ENCODE assay signal across 8 cellular contexts in the genomic region with DNA sequence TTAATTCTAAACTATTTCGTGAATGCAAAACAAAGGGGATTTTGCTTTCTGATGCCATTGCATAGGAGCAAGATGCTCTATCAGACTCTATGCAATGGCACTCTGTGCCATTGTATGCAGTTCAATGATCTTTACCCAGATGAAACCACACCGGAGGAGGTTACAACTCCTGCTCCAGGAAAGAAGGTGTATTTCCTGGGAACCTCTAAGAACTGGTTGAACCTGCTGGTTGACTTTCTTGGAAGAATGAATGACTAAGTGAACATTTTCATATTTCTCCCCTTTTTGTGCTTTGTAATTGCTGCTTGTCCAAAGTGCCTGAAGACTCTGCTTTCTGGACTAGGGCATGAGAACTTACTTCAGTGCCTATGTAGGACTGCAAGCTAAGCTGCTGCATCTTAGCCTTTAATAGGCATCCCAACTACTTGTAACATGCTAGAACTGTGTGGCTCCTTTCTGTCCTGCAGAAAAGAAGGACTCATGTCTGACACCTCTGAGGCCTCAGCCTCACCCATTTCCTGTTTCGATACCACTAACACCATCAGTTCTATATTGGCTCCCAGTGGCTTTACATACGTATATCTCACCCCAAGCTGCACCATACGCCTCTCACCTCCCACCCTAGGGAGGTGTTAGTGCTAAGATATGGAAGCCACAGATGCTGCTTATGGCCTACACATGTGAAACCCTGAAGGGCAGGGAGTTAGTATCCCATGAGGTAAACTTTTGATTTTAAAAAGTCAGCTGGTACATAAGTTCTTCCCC.
A peak's percentile ranks its signal among the peaks of the same experiment; 100 is the strongest.
DNase-seq lines count a peak whose midpoint lies in the region; ATAC-seq, FAIRE-seq and TF ChIP-seq lines count a peak whose summit lies in the region.

No MANE protein-coding gene starts in this region.

- no peaks in the 10 kb centered on the region for H3K27me3 Mint-ChIP-seq in dendritic cell treated with granulocyte-macrophage colony-stimulating factor and Interleukin-4, amounts not matched to agents 40 ng/mL and 50 ng/mL, for 4 days
- no peaks in the 10 kb centered on the region for H3K27me3 Mint-ChIP-seq in WTC11 (ENCODE audit: low read depth)

- peak; percentile 14 for DNase-seq in GM12891 (ENCODE audit: insufficient read length, low spot score)
- DNase-seq in SHP77 (lab: John Stamatoyannopoulos, UW) = no peak
- DNase-seq in WTC11 (ENCODE audit: low spot score) = no peak
- no peak for DNase-seq in 8988T
- DNase-seq in COLO668 (lab: John Stamatoyannopoulos, UW; ENCODE audit: unreplicated experiment) = no peak

- no peak overlapping the region for H3K27ac Mint-ChIP-seq in dendritic cell treated with granulocyte-macrophage colony-stimulating factor and Interleukin-4, amounts not matched to agents 40 ng/mL and 50 ng/mL, for 4 days
- no peak overlapping the region for H3K27ac Mint-ChIP-seq in WTC11

- no peak for TF ChIP-seq POLR2A in GM12891 (IDR thresholded peaks at IDR 0.05; ENCODE audit: low read depth, low read length)

- peak overlapping the region; percentile 9 for H3K4me3 Mint-ChIP-seq in dendritic cell treated with granulocyte-macrophage colony-stimulating factor and Interleukin-4, amounts not matched to agents 40 ng/mL and 50 ng/mL, for 4 days
- H3K4me3 Mint-ChIP-seq in WTC11 = no peak overlapping the region

- intact Hi-C loops in dendritic cell treated with granulocyte-macrophage colony-stimulating factor and Interleukin-4, amounts not matched to agents 40 ng/mL and 50 ng/mL, for 4 days (cut with micrococcal nuclease) = no loop called here

- peak; percentile 97 for FAIRE-seq in GM12891 (lab: Jason Lieb, UNC)

- ATAC-seq in GM21381 (IDR thresholded peaks at IDR 0.05; ENCODE audit: unreplicated experiment) (peak; percentile 98), HG03558 (IDR thresholded peaks at IDR 0.05; ENCODE audit: extremely low read depth, unreplicated experiment) (peak; percentile 93), WTC11 (no peak)

- POLR2A ChIA-PET in WTC11 (lab: Charles Lee) = no interaction called here

- H3K9me3 Mint-ChIP-seq in dendritic cell treated with granulocyte-macrophage colony-stimulating factor and Interleukin-4, amounts not matched to agents 40 ng/mL and 50 ng/mL, for 4 days = no peaks in the 10 kb centered on the region
- H3K9me3 Mint-ChIP-seq in WTC11 = no peaks in the 10 kb centered on the region

- H3K4me1 Mint-ChIP-seq in dendritic cell treated with granulocyte-macrophage colony-stimulating factor and Interleukin-4, amounts not matched to agents 40 ng/mL and 50 ng/mL, for 4 days (ENCODE audit: low read depth) = peaks cover 45% of the 10 kb centered on the region
- H3K4me1 Mint-ChIP-seq in WTC11 = peaks cover 32% of the 10 kb centered on the region

- CTCF ChIA-PET in WTC11 (lab: Charles Lee) = interaction anchor here (0.9 to 1.7 kb wide), 2 partner anchors 9 to 149 kb away, joined by 3 to 6 read pairs; no protein-coding TSS in a partner anchor

- no peaks in the 10 kb centered on the region for H3K36me3 Mint-ChIP-seq in dendritic cell treated with granulocyte-macrophage colony-stimulating factor and Interleukin-4, amounts not matched to agents 40 ng/mL and 50 ng/mL, for 4 days (ENCODE audit: low read depth)
- no peaks in the 10 kb centered on the region for H3K36me3 Mint-ChIP-seq in WTC11

- no peak for TF ChIP-seq CTCF in WTC11 (IDR thresholded peaks at IDR 0.05)

TF ChIP-seq in GM12891, 5 proteins besides CTCF, POLR2A, EP300 and RAD21:
- TF ChIP-seq POU2F2 (IDR thresholded peaks at IDR 0.05; ENCODE audit: low read depth, low read length) = peak; percentile 60; the same call in 1 of the 2 replicates
- no peak for TF ChIP-seq POLR2AphosphoS5 (IDR thresholded peaks at IDR 0.05; ENCODE audit: low read depth, low read length)
- no peak for TF ChIP-seq TAF1 (IDR thresholded peaks at IDR 0.05; ENCODE audit: low read depth, low read length)
- TF ChIP-seq PAX5 (IDR thresholded peaks at IDR 0.05; ENCODE audit: insufficient read depth, low read length, severe bottlenecking) = no peak
- TF ChIP-seq SPI1 (IDR thresholded peaks at IDR 0.05; ENCODE audit: low read depth, low read length) = peak; percentile 65

TF ChIP-seq in WTC11, 78 proteins besides CTCF, POLR2A, EP300 and RAD21:
- TF ChIP-seq ZBTB21 (CRISPR knock-in tag; IDR thresholded peaks at IDR 0.05; ENCODE audit: borderline replicate concordance) = no peak
- no peak for TF ChIP-seq CBFB (CRISPR knock-in tag; IDR thresholded peaks at IDR 0.05; ENCODE audit: low read depth)
- no peak for TF ChIP-seq ZNF263 (CRISPR knock-in tag; IDR thresholded peaks at IDR 0.05; ENCODE audit: low read depth)
- TF ChIP-seq, protein P1, sequence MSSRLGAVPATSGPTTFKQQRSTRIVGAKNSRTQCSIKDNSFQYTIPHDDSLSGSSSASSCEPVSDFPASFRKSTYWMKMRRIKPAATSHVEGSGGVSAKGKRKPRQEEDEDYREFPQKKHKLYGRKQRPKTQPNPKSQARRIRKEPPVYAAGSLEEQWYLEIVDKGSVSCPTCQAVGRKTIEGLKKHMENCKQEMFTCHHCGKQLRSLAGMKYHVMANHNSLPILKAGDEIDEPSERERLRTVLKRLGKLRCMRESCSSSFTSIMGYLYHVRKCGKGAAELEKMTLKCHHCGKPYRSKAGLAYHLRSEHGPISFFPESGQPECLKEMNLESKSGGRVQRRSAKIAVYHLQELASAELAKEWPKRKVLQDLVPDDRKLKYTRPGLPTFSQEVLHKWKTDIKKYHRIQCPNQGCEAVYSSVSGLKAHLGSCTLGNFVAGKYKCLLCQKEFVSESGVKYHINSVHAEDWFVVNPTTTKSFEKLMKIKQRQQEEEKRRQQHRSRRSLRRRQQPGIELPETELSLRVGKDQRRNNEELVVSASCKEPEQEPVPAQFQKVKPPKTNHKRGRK (CRISPR knock-in tag; IDR thresholded peaks at IDR 0.05; ENCODE audit: borderline replicate concordance) = no peak
- TF ChIP-seq ZNF219 (CRISPR knock-in tag; IDR thresholded peaks at IDR 0.05; ENCODE audit: borderline replicate concordance) = no peak
- no peak for TF ChIP-seq TEAD4 (CRISPR knock-in tag; IDR thresholded peaks at IDR 0.05)
